30 cellular contexts compared by ENCODE assay signal in genomic region chr14:72522847-72523246, GRCh38.
"Had no signal": no experiment of that assay in that cellular context is flagged by ENCODE, and none has a peak within 500 bp of the region (broad histone marks: within the 10 kb centered on the region; RNA-seq: fewer than 3 reads in every experiment).

No MANE protein-coding gene starts in this region.

- H3K4me3 ChIP-seq: colonic mucosa, gastrocnemius medialis, heart right ventricle, lung, mucosa of descending colon, neural progenitor cell, prostate gland, right atrium auricular region, skin epidermis, spleen, thoracic aorta, tibial nerve, upper lobe of left lung, uterus had no signal

- FAIRE-seq: islet of Langerhans had no signal

- H3K4me2 ChIP-seq: neural progenitor cell had no signal

- H3K9me3 Mint-ChIP-seq: dendritic cell treated with granulocyte-macrophage colony-stimulating factor and Interleukin-4, amounts not matched to agents 40 ng/mL and 50 ng/mL, for 4 days; endodermal cell had no signal

- H2AFZ ChIP-seq: neural progenitor cell, parathyroid adenoma had no signal

- ATAC-seq: esophagus mucosa; gastrocnemius medialis; left colon; mucosa of descending colon; naive thymus-derived CD4-positive, alpha-beta T cell; stimulated activated naive B cell treated with anti-CD40 and anti-IgM and Interleukin-4, amounts not matched to agents 10 μg/mL and 1 μg/mL and 100 μg/mL, for 72 hours had no signal

- H3K27ac Mint-ChIP-seq: dendritic cell treated with granulocyte-macrophage colony-stimulating factor and Interleukin-4, amounts not matched to agents 40 ng/mL and 50 ng/mL, for 4 days; endodermal cell; mesothelial cell of epicardium; neural progenitor cell; stimulated activated naive B cell treated with anti-CD40 and anti-IgM and Interleukin-4, amounts not matched to agents 10 μg/mL and 1 μg/mL and 100 μg/mL, for 72 hours; stimulated activated naive CD8-positive, alpha-beta T cell treated with anti-CD3 and anti-CD28 coated beads, Interleukin-15, Interleukin-2, amounts not matched to agents 100 ng/mL and 50 ng/mL, for 24 hours had no signal

- H3K4me1 ChIP-seq: colonic mucosa, gastrocnemius medialis, neural progenitor cell, prostate gland, right atrium auricular region, uterus had no signal

- H3K36me3 Mint-ChIP-seq: mesothelial cell of epicardium had no signal

- H3K79me2 ChIP-seq: parathyroid adenoma had no signal

- H3K9me3 ChIP-seq: colonic mucosa, gastrocnemius medialis, mucosa of descending colon, prostate gland, right atrium auricular region, thoracic aorta, upper lobe of left lung, uterus had no signal

- H3K36me3 ChIP-seq: colonic mucosa, gastrocnemius medialis, neural progenitor cell, prostate gland, right atrium auricular region, spleen, thoracic aorta, tibial nerve, upper lobe of left lung, uterus had no signal

- H3K27me3 Mint-ChIP-seq: stimulated activated naive B cell treated with anti-CD40 and anti-IgM and Interleukin-4, amounts not matched to agents 10 μg/mL and 1 μg/mL and 100 μg/mL, for 72 hours; stimulated activated naive CD8-positive, alpha-beta T cell treated with anti-CD3 and anti-CD28 coated beads, Interleukin-15, Interleukin-2, amounts not matched to agents 100 ng/mL and 50 ng/mL, for 24 hours had no signal

- DNase-seq: colonic mucosa; effector CD8-positive, alpha-beta T cell; endodermal cell; gastrocnemius medialis; heart right ventricle; hippocampal formation; kidney glomerular epithelial cell; left colon; left ventricle myocardium superior; mucosa of descending colon; naive thymus-derived CD4-positive, alpha-beta T cell; spleen; stimulated activated naive B cell treated with anti-CD40 and anti-IgM and Interleukin-4, amounts not matched to agents 10 μg/mL and 1 μg/mL and 100 μg/mL, for 72 hours; upper lobe of left lung; uterus had no signal

- H3K9ac ChIP-seq: neural progenitor cell, parathyroid adenoma had no signal

- H3K27me3 ChIP-seq: colonic mucosa, gastrocnemius medialis, heart right ventricle, neural progenitor cell, right atrium auricular region, spleen, tibial nerve, upper lobe of left lung, uterus had no signal

- H3K4me1 Mint-ChIP-seq: endodermal cell, mesothelial cell of epicardium, neural progenitor cell had no signal

- H3K27ac ChIP-seq: colonic mucosa, epithelial cell of prostate, gastrocnemius medialis, heart right ventricle, neural progenitor cell, parathyroid adenoma, prostate gland, right atrium auricular region, skin epidermis, thoracic aorta, upper lobe of left lung, uterus had no signal

- H3K4me3 Mint-ChIP-seq: dendritic cell treated with granulocyte-macrophage colony-stimulating factor and Interleukin-4, amounts not matched to agents 40 ng/mL and 50 ng/mL, for 4 days; endodermal cell; mesothelial cell of epicardium; naive thymus-derived CD4-positive, alpha-beta T cell; nephron; neural progenitor cell; stimulated activated naive B cell treated with anti-CD40 and anti-IgM and Interleukin-4, amounts not matched to agents 10 μg/mL and 1 μg/mL and 100 μg/mL, for 72 hours had no signal
